Comparison of ENCODE assay signal across 8 cellular contexts in genomic region chr6:71419217-71419953, GRCh38.
DNase-seq lines count a peak whose midpoint lies in the region; ATAC-seq and TF ChIP-seq lines count a peak whose summit lies in the region.

No MANE protein-coding gene starts in this region.

- ATAC-seq in effector memory CD8-positive, alpha-beta T cell (replicated peaks) = no peak
- no peak for ATAC-seq in omental fat pad (ENCODE audit: low FRiP score)

- peaks cover 46 to 47% of the 10 kb centered on the region in 2 donors for H3K27me3 Mint-ChIP-seq in effector memory CD8-positive, alpha-beta T cell

- no peak for DNase-seq in AG04449 (ENCODE audit: low read depth, low spot score)
- DNase-seq in MG63 = no peak
- DNase-seq in effector memory CD8-positive, alpha-beta T cell = no peak
- DNase-seq in central memory CD4-positive, alpha-beta T cell = no peak
- no peak for DNase-seq in omental fat pad (ENCODE audit: low spot score)
- DNase-seq in stimulated activated CD4-positive, alpha-beta T cell treated with anti-CD3 and anti-CD28 coated beads, Interleukin-2, amount 100 ng/mL, for 24 hours = no peak
- DNase-seq in cerebellar cortex (ENCODE audit: low spot score) = no peak

- CTCF ChIA-PET in AG04449 (lab: Yijun Ruan, JAX) = interaction anchor here (0.6 to 1.8 kb wide), 10 partner anchors 9 to 90 kb away, joined by 3 to 7 read pairs (median 3); no protein-coding TSS in a partner anchor

- peaks cover 0 to 4% of the 10 kb centered on the region in 2 donors for H3K4me1 Mint-ChIP-seq in effector memory CD8-positive, alpha-beta T cell (ENCODE audit: low read depth in 2 of 2)

- H3K27ac ChIP-seq in muscle layer of duodenum (ENCODE audit: low read length) = peak overlapping the region; percentile 76

- TF ChIP-seq CTCF in AG04449 (IDR thresholded peaks at IDR 0.05; ENCODE audit: insufficient read depth, low read length, missing control alignments) = no peak
- TF ChIP-seq CTCF in omental fat pad (IDR thresholded peaks at IDR 0.05) = no peak

- H3K9me3 ChIP-seq in MG63 = no peaks in the 10 kb centered on the region
- no peaks in the 10 kb centered on the region for H3K9me3 ChIP-seq in muscle layer of duodenum (ENCODE audit: control insufficient read depth in 1 of 2, low read length in 2 of 2)

- H3K4me3 Mint-ChIP-seq in effector memory CD8-positive, alpha-beta T cell = peak overlapping the region; percentile 0 to 18

- no peak overlapping the region for H3K27ac Mint-ChIP-seq in effector memory CD8-positive, alpha-beta T cell

- no peaks in the 10 kb centered on the region for H3K36me3 Mint-ChIP-seq in effector memory CD8-positive, alpha-beta T cell (ENCODE audit: insufficient read depth)

- H3K9me3 Mint-ChIP-seq in effector memory CD8-positive, alpha-beta T cell = peaks cover 0 to 2% of the 10 kb centered on the region in 2 donors

- H3K4me1 ChIP-seq in muscle layer of duodenum (ENCODE audit: control insufficient read depth in 1 of 2, insufficient read depth in 2 of 2, low read length in 2 of 2) = peaks cover 6 to 28% of the 10 kb centered on the region in 2 donors

- no peaks in the 10 kb centered on the region for H3K27me3 ChIP-seq in MG63
- H3K27me3 ChIP-seq in muscle layer of duodenum (ENCODE audit: low read depth, low read length) = no peaks in the 10 kb centered on the region

- POLR2A ChIA-PET in AG04449 (lab: Yijun Ruan, JAX) = interaction anchor here (0.7 kb wide), 1 partner anchor 50 kb away, joined by 3 read pairs; no protein-coding TSS in a partner anchor

- H3K4me3 ChIP-seq in AG04449 (ENCODE audit: low read depth, low read length) = peak overlapping the region; percentile 83
- peak overlapping the region; percentile 87 for H3K4me3 ChIP-seq in MG63
- peak overlapping the region; percentile 76 to 96 for H3K4me3 ChIP-seq in muscle layer of duodenum (ENCODE audit: low read depth in 1 of 2, low read length in 2 of 2)

- H3K36me3 ChIP-seq in MG63 (peaks cover 16% of the 10 kb centered on the region), muscle layer of duodenum (ENCODE audit: control insufficient read depth in 1 of 2, insufficient read depth in 2 of 2, low read length in 2 of 2) (peaks cover 10 to 17% of the 10 kb centered on the region in 2 donors)
